22 cellular contexts compared by ENCODE assay signal in the genomic region with DNA sequence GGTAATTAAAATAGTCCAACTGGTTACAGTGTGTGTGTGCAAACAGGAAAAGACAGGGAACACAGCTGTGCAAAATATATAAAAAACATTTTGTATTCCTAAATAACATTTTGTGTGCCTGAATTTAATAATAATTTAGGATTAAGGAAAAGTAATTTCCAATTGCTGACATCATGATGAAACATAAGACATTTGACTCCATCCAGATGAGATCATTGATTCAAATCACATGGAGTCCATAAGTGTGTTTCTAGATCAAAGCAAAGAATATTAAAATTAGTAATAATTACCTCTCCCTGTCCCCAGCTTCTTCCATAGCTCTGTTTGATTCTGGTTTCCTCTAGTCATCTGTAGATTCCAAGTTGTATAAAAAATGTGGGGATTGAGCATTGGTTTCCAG.
"Had no signal": no experiment of that assay in that cellular context is flagged by ENCODE, and none has a peak within 500 bp of the region (broad histone marks: within the 10 kb centered on the region; RNA-seq: fewer than 3 reads in every experiment).

No MANE protein-coding gene starts in this region.

- H3K27ac ChIP-seq: breast epithelium, colonic mucosa, dorsolateral prefrontal cortex, gastrocnemius medialis, left ventricle myocardium inferior, prostate gland, spleen, thyroid gland, upper lobe of right lung had no signal

- H3K9me3 Mint-ChIP-seq: activated B cell treated with CpG ODN at 0.5 μM for 24 hours; activated T-helper 17 cell treated with anti-CD3 and anti-CD28 coated beads, Interleukin-2, amount 50 U/mL, for 72 hours; central memory CD8-positive, alpha-beta T cell; effector memory CD8-positive, alpha-beta T cell; natural killer cell had no signal

- H3K4me3 Mint-ChIP-seq: activated B cell treated with CpG ODN at 0.5 μM for 24 hours; activated T-helper 17 cell treated with anti-CD3 and anti-CD28 coated beads, Interleukin-2, amount 50 U/mL, for 72 hours; central memory CD8-positive, alpha-beta T cell; effector memory CD8-positive, alpha-beta T cell; natural killer cell had no signal

- H3K9me3 ChIP-seq: breast epithelium, colonic mucosa, gastrocnemius medialis, left ventricle myocardium inferior, prostate gland, spleen, thyroid gland, upper lobe of right lung had no signal

- DNase-seq: activated B cell treated with CpG ODN at 0.5 μM for 24 hours; activated CD4-positive, alpha-beta T cell treated with anti-CD3 and anti-CD28 coated beads for 48 hours; activated naive CD4-positive, alpha-beta T cell; colonic mucosa; dorsolateral prefrontal cortex; effector memory CD8-positive, alpha-beta T cell; gastrocnemius medialis; hypothalamus; left ventricle myocardium inferior; midbrain; natural killer cell; spleen; stimulated activated CD4-positive, alpha-beta T cell treated with anti-CD3 and anti-CD28 coated beads, Interleukin-4, amount 100 ng/mL, for 1 hour; stimulated activated naive CD4-positive, alpha-beta T cell; substantia nigra; T1000; thyroid gland; upper lobe of right lung had no signal

- H3K27ac Mint-ChIP-seq: activated B cell treated with CpG ODN at 0.5 μM for 24 hours; activated T-helper 17 cell treated with anti-CD3 and anti-CD28 coated beads, Interleukin-2, amount 50 U/mL, for 72 hours; effector memory CD8-positive, alpha-beta T cell; natural killer cell had no signal

- H3K36me3 ChIP-seq: breast epithelium, colonic mucosa, gastrocnemius medialis, left ventricle myocardium inferior, prostate gland, spleen, thyroid gland, upper lobe of right lung had no signal

- H3K27me3 ChIP-seq: colonic mucosa, dorsolateral prefrontal cortex, gastrocnemius medialis, spleen, thyroid gland had no signal

- H3K4me1 ChIP-seq: breast epithelium, colonic mucosa, left ventricle myocardium inferior, prostate gland, thyroid gland, upper lobe of right lung had no signal

- H3K27me3 Mint-ChIP-seq: activated T-helper 17 cell treated with anti-CD3 and anti-CD28 coated beads, Interleukin-2, amount 50 U/mL, for 72 hours; central memory CD8-positive, alpha-beta T cell had no signal

- H3K4me3 ChIP-seq: breast epithelium, colonic mucosa, gastrocnemius medialis, left ventricle myocardium inferior, prostate gland, spleen, thyroid gland, upper lobe of right lung had no signal
